Comparison of ENCODE assay signal across 17 cellular contexts in genomic region chr1:184395370-184395769, GRCh38. TPM values are rescaled to one million over a fixed set of nuclear protein-coding genes. Genes with fewer than 3 reads are reported as not detected.
DNase-seq lines count a peak whose midpoint lies in the region; ATAC-seq, FAIRE-seq and TF ChIP-seq lines count a peak whose summit lies in the region.
"Had no signal": no experiment of that assay in that cellular context is flagged by ENCODE, and none has a peak within 500 bp of the region (broad histone marks: within the 10 kb centered on the region; RNA-seq: fewer than 3 reads in every experiment).

No MANE protein-coding gene starts in this region.

- H3K9ac ChIP-seq in kidney (ENCODE audit: low read length in 2 of 2): no peak overlapping the region
- H3K9ac ChIP-seq: GM23248 had no signal

- CTCF ChIA-PET in HEK293 (lab: Yijun Ruan, JAX): no interaction called here

- intact Hi-C loops in psoas muscle (cut with DNase I): loop anchor here in 1 of 2 donors (10.0 kb wide), 1 partner anchor 49 kb away; no protein-coding TSS in a partner anchor
- intact Hi-C loops in kidney (cut with DNase I): no loop called here

- no peaks in the 10 kb centered on the region for H3K27me3 ChIP-seq in psoas muscle (ENCODE audit: insufficient read depth in 3 of 3, low read length in 2 of 3)

- H3K27ac ChIP-seq in HEK293 (ENCODE audit: extremely low read depth, low read depth, low read length) (no peak overlapping the region), psoas muscle (peak overlapping the region; percentile 6), kidney (ENCODE audit: low read depth in 2 of 2, low read length in 2 of 2) (no peak overlapping the region)
- H3K27ac ChIP-seq: C4-2B, GM23248 had no signal

- H3K4me1 ChIP-seq in HEK293 (ENCODE audit: control insufficient read depth, insufficient read depth, low read length) (peaks cover 15% of the 10 kb centered on the region), psoas muscle (peaks cover 87% of the 10 kb centered on the region), kidney (ENCODE audit: control insufficient read depth in 1 of 2, insufficient read depth in 1 of 2, low read depth in 1 of 2, low read length in 2 of 2) (no peaks in the 10 kb centered on the region)

- TF ChIP-seq CTCF in HEK293 (tag by site-specific recombination; IDR thresholded peaks at IDR 0.05) (no peak), psoas muscle (IDR thresholded peaks at IDR 0.05) (no peak), kidney (IDR thresholded peaks at IDR 0.05; ENCODE audit: borderline replicate concordance, extremely low read depth, insufficient read depth) (no peak)

- H3K4me3 ChIP-seq in HEK293 (ENCODE audit: low read depth, low read length): no peak overlapping the region
- no peak overlapping the region for H3K4me3 ChIP-seq in psoas muscle
- H3K4me3 ChIP-seq in kidney (ENCODE audit: low read length in 2 of 2): no peak overlapping the region
- H3K4me3 ChIP-seq: GM12878, GM23248 had no signal

- H3K9me3 ChIP-seq in HEK293 (ENCODE audit: control insufficient read depth, insufficient read depth, low read depth, low read length) (no peaks in the 10 kb centered on the region), psoas muscle (no peaks in the 10 kb centered on the region), kidney (ENCODE audit: control insufficient read depth in 1 of 2, low read length in 2 of 2) (no peaks in the 10 kb centered on the region)

- DNase-seq in NCI-H69 (lab: John Stamatoyannopoulos, UW) (peak; percentile 71), psoas muscle (no peak), kidney (no peak), foreskin melanocyte (no peak)
- no peak for DNase-seq in activated CD4-positive, alpha-beta T cell treated with anti-CD3 and anti-CD28 coated beads for 1 hour
- DNase-seq: CD4-positive, alpha-beta memory T cell; DMS79; GM23248 had no signal

- no peak for ATAC-seq in psoas muscle
- ATAC-seq: HCT116 had no signal

- POLR2A ChIA-PET in HEK293 (lab: Yijun Ruan, JAX): interaction anchor here (0.6 to 1.5 kb wide), 2 partner anchors 9 to 51 kb away, joined by 3 to 7 read pairs; partner anchors contain the start of gene C1orf21

- no peaks in the 10 kb centered on the region for H3K36me3 ChIP-seq in HEK293 (ENCODE audit: control insufficient read depth in 2 of 2, insufficient read depth in 1 of 2, low read length in 2 of 2)
- H3K36me3 ChIP-seq in psoas muscle (ENCODE audit: insufficient read depth in 1 of 2, low read depth in 1 of 2): no peaks in the 10 kb centered on the region
- H3K36me3 ChIP-seq in kidney (ENCODE audit: control insufficient read depth in 1 of 2, insufficient read depth in 2 of 2, low read length in 2 of 2): no peaks in the 10 kb centered on the region

- WGBS in psoas muscle, 3 donors: 61 to 67% (median 61%) methylated on average over 2 of the region's 2 CpGs

- FAIRE-seq in TTC549 (lab: Jason Lieb, UNC) (peak; percentile 7), kidney (lab: Jason Lieb, UNC) (no peak)
- FAIRE-seq: A204.1, GM12878, GM18507, H54 had no signal

TF ChIP-seq in HEK293, 187 proteins besides CTCF, POLR2A, EP300 and RAD21:
- TF ChIP-seq SP7 (tag by site-specific recombination; IDR thresholded peaks at IDR 0.05): 0 out of 2 replicates have a peak, but pooled peaks have one; percentile 11
- no peak for TF ChIP-seq ZNF76 (tag by site-specific recombination; IDR thresholded peaks at IDR 0.05; ENCODE audit: borderline replicate concordance, low read depth)
- TF ChIP-seq IKZF3 (tag by site-specific recombination; IDR thresholded peaks at IDR 0.05): 0 out of 2 replicates have a peak, but pooled peaks have one; percentile 10

RNA-seq across cellular contexts. Expression of gene C1orf21, which starts 8.5 kb away (rescaled TPM):
- total RNA-seq in psoas muscle: 100 to 1,000 TPM; 103 to 184 (median 149) TPM
- polyA plus RNA-seq in psoas muscle: 100 to 1,000 TPM in 2 of 3 donors, 10 to 100 TPM in 1; 55.5 to 216 (median 185) TPM
- total RNA-seq in kidney: 18.3 TPM
- polyA plus RNA-seq in kidney (ENCODE audit: insufficient read depth, low read depth, low replicate concordance): 18.6 TPM
- total RNA-seq: G401 had no signal
